In the genomic region with DNA sequence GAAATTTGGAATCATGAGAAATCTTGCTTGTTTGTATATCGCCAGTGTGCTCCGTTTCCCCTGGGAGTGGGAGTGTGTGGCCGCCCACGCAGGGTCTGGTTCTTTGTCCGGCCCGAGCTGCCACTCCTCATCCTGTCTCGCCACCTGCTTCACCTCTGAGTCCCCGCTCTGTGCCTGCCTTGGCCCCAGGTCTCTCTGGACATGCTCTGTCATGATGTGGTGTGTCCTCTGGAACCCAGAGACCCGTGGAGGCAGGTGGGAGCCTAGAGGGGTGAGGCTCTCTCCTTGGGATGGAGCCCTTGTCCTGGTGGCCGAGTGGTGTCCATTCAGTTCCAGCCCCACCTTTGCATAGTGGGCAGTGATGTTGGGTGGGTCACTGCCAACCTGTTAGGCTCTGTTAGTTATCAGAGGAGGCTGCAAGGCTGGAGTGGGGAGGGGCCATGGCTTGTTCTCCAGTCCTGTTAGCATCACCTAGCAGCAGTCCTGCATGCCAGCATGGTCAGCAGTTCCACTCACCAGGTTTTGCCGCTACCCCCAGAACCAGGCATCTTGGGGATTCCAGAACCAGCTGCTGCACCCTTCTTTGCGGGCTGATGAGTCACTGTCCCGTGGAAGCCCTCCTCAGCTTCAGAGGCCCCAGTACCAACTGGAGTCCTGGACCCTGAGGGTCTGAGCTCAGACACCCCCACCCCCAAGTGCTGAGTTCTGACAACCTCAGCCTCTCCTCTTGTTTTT, we compare ENCODE assay signal across 16 cellular contexts.
"Had no signal": no experiment of that assay in that cellular context is flagged by ENCODE, and none has a peak within 500 bp of the region (broad histone marks: within the 10 kb centered on the region; RNA-seq: fewer than 3 reads in every experiment).

No MANE protein-coding gene starts in this region.

- H3K4me3 Mint-ChIP-seq: natural killer cell; stimulated activated effector memory CD8-positive, alpha-beta T cell treated with anti-CD3 and anti-CD28 coated beads, Interleukin-12 subunit alpha, Interleukin-12 subunit beta, amount 100 ng/mL, for 72 hours had no signal

- H3K4me1 ChIP-seq: lower lobe of right lung, pancreas, right atrium auricular region, stomach, thyroid gland had no signal

- H3K27me3 Mint-ChIP-seq: progenitor cell of endocrine pancreas had no signal

- H3K27me3 ChIP-seq: dorsolateral prefrontal cortex, neutrophil, pancreas, right atrium auricular region, stomach, thyroid gland had no signal

- H3K9me3 Mint-ChIP-seq: natural killer cell; stimulated activated effector memory CD8-positive, alpha-beta T cell treated with anti-CD3 and anti-CD28 coated beads, Interleukin-12 subunit alpha, Interleukin-12 subunit beta, amount 100 ng/mL, for 72 hours had no signal

- H3K27ac Mint-ChIP-seq: natural killer cell; progenitor cell of endocrine pancreas; stimulated activated effector memory CD8-positive, alpha-beta T cell treated with anti-CD3 and anti-CD28 coated beads, Interleukin-12 subunit alpha, Interleukin-12 subunit beta, amount 100 ng/mL, for 72 hours had no signal

- ATAC-seq: left ventricle myocardium superior; lower lobe of right lung; natural killer cell; pancreas; sciatic nerve; stimulated activated effector memory CD8-positive, alpha-beta T cell treated with anti-CD3 and anti-CD28 coated beads, Interleukin-12 subunit alpha, Interleukin-12 subunit beta, amount 100 ng/mL, for 72 hours had no signal

- H3K9me3 ChIP-seq: lower lobe of right lung, neutrophil, pancreas, right atrium auricular region, stomach, thyroid gland had no signal

- H3K27ac ChIP-seq: lower lobe of right lung, neutrophil, pancreas, right atrium auricular region, stomach, thyroid gland had no signal

- H3K4me3 ChIP-seq: dorsolateral prefrontal cortex, lower lobe of right lung, pancreas, right atrium auricular region, stomach, thyroid gland had no signal

- H3K4me1 Mint-ChIP-seq: natural killer cell; stimulated activated effector memory CD8-positive, alpha-beta T cell treated with anti-CD3 and anti-CD28 coated beads, Interleukin-12 subunit alpha, Interleukin-12 subunit beta, amount 100 ng/mL, for 72 hours had no signal

- DNase-seq: dorsolateral prefrontal cortex; effector CD4-positive, alpha-beta T cell; left ventricle myocardium superior; lower lobe of right lung; natural killer cell; pancreas; stimulated activated CD4-positive, alpha-beta T cell treated with anti-CD3 and anti-CD28 coated beads, Interleukin-2, amount 100 ng/mL, for 24 hours; stimulated activated CD4-positive, alpha-beta T cell treated with anti-CD3 and anti-CD28 coated beads, Interleukin-4, amount 100 ng/mL, for 24 hours; stimulated activated naive CD4-positive, alpha-beta T cell treated with Interleukin-2 at 50 U/mL for 16 hours; stomach; thyroid gland had no signal
